In the genomic region with DNA sequence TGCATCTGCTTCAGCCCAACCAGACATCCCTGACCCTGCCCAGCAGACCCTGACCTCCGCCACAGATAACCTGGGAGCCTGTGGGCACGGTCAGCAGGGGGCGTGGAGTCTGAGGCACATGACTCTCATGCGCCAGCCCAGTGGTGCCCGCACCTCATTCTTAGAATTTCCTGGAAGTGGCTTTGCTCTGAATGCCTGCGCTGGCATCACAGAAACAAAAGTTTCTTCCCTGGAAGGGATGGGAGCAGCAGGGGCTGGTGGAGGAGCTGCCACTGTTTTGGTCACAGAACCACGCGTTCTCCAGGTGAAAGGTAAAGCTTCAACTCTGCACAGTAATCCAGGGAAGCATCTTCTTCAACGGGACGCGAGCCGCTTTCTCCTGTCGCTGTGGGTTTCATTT, we compare ENCODE assay signal across 16 cellular contexts.
DNase-seq lines count a peak whose midpoint lies in the region; ATAC-seq and TF ChIP-seq lines count a peak whose summit lies in the region.
"Had no signal": no experiment of that assay in that cellular context is flagged by ENCODE, and none has a peak within 500 bp of the region (broad histone marks: within the 10 kb centered on the region; RNA-seq: fewer than 3 reads in every experiment).

No MANE protein-coding gene starts in this region.

- POLR2A ChIA-PET in T-cell (lab: Charles Lee) = no interaction called here
- POLR2A ChIA-PET in activated naive CD8-positive, alpha-beta T cell treated with anti-CD3 and anti-CD28 coated beads, Interleukin-2, amount 10 ng/mL, durations not matched to agents 7 days and 5 days (lab: Charles Lee) = interaction anchor here (1.0 to 1.6 kb wide), 3 partner anchors 12 to 114 kb away, joined by 3 to 4 read pairs (median 3); no protein-coding TSS in a partner anchor

- H3K4me3 ChIP-seq in thyroid gland (replicated peaks in 1 of 3) = no peak overlapping the region
- H3K4me3 ChIP-seq: vagina had no signal

- no peak for TF ChIP-seq CTCF in thyroid gland (IDR thresholded peaks at IDR 0.05)

- H3K36me3 Mint-ChIP-seq in activated naive CD4-positive, alpha-beta T cell treated with anti-CD3 and anti-CD28 coated beads for 36 hours (ENCODE audit: low read depth) = no peaks in the 10 kb centered on the region
- no peaks in the 10 kb centered on the region for H3K36me3 Mint-ChIP-seq in T-cell
- peaks cover 6% of the 10 kb centered on the region for H3K36me3 Mint-ChIP-seq in activated naive CD8-positive, alpha-beta T cell treated with anti-CD3 and anti-CD28 coated beads, Interleukin-2, amount 10 ng/mL, durations not matched to agents 7 days and 5 days
- no peaks in the 10 kb centered on the region for H3K36me3 Mint-ChIP-seq in stimulated activated memory B cell treated with anti-CD40 and anti-IgM and Interleukin-4, amounts not matched to agents 10 μg/mL and 1 μg/mL and 100 μg/mL, for 72 hours

- no peaks in the 10 kb centered on the region for H3K4me1 ChIP-seq in thyroid gland

- no peak for TF ChIP-seq POLR2A in thyroid gland (IDR thresholded peaks at IDR 0.05)

- no peaks in the 10 kb centered on the region for H3K36me3 ChIP-seq in thyroid gland
- H3K36me3 ChIP-seq: vagina had no signal

- H3K9me3 ChIP-seq in thyroid gland = no peaks in the 10 kb centered on the region
- H3K9me3 ChIP-seq: vagina had no signal

- H3K4me3 Mint-ChIP-seq in activated naive CD4-positive, alpha-beta T cell treated with anti-CD3 and anti-CD28 coated beads for 36 hours = no peak overlapping the region
- H3K4me3 Mint-ChIP-seq in T-cell = peak overlapping the region in 1 of 3 donors; percentile 74
- no peak overlapping the region for H3K4me3 Mint-ChIP-seq in activated naive CD8-positive, alpha-beta T cell treated with anti-CD3 and anti-CD28 coated beads, Interleukin-2, amount 10 ng/mL, durations not matched to agents 7 days and 5 days
- H3K4me3 Mint-ChIP-seq in stimulated activated memory B cell treated with anti-CD40 and anti-IgM and Interleukin-4, amounts not matched to agents 10 μg/mL and 1 μg/mL and 100 μg/mL, for 72 hours = no peak overlapping the region

- peak overlapping the region; percentile 95 for H3K27ac Mint-ChIP-seq in activated naive CD4-positive, alpha-beta T cell treated with anti-CD3 and anti-CD28 coated beads for 36 hours
- peak overlapping the region; percentile 96 to 98 for H3K27ac Mint-ChIP-seq in T-cell
- H3K27ac Mint-ChIP-seq in activated naive CD8-positive, alpha-beta T cell treated with anti-CD3 and anti-CD28 coated beads, Interleukin-2, amount 10 ng/mL, durations not matched to agents 7 days and 5 days = peak overlapping the region; percentile 97
- H3K27ac Mint-ChIP-seq in stimulated activated memory B cell treated with anti-CD40 and anti-IgM and Interleukin-4, amounts not matched to agents 10 μg/mL and 1 μg/mL and 100 μg/mL, for 72 hours = peak overlapping the region; percentile 84

- H3K4me1 Mint-ChIP-seq in activated naive CD4-positive, alpha-beta T cell treated with anti-CD3 and anti-CD28 coated beads for 36 hours (ENCODE audit: low read depth) = peaks cover 70% of the 10 kb centered on the region
- H3K4me1 Mint-ChIP-seq in T-cell = peaks cover 27 to 61% (median 49%) of the 10 kb centered on the region in 3 donors
- peaks cover 44% of the 10 kb centered on the region for H3K4me1 Mint-ChIP-seq in activated naive CD8-positive, alpha-beta T cell treated with anti-CD3 and anti-CD28 coated beads, Interleukin-2, amount 10 ng/mL, durations not matched to agents 7 days and 5 days
- H3K4me1 Mint-ChIP-seq in stimulated activated memory B cell treated with anti-CD40 and anti-IgM and Interleukin-4, amounts not matched to agents 10 μg/mL and 1 μg/mL and 100 μg/mL, for 72 hours = peaks cover 74% of the 10 kb centered on the region

- intact Hi-C loops in activated naive CD4-positive, alpha-beta T cell treated with anti-CD3 and anti-CD28 coated beads for 36 hours (cut with micrococcal nuclease) = loop anchor here (2.0 to 10.0 kb wide), 5 partner anchors 114 to 486 kb away; no protein-coding TSS in a partner anchor
- intact Hi-C loops in thyroid gland (cut with DNase I) = no loop called here

- CTCF ChIA-PET in activated naive CD4-positive, alpha-beta T cell treated with anti-CD3 and anti-CD28 coated beads for 36 hours (lab: Charles Lee) = interaction anchor here (0.8 to 9.0 kb wide), 4 partner anchors 8 to 61 kb away, joined by 3 to 72 read pairs (median 18); no protein-coding TSS in a partner anchor
- CTCF ChIA-PET in T-cell (lab: Charles Lee) = no interaction called here

- no peaks in the 10 kb centered on the region for H3K9me3 Mint-ChIP-seq in activated naive CD4-positive, alpha-beta T cell treated with anti-CD3 and anti-CD28 coated beads for 36 hours
- H3K9me3 Mint-ChIP-seq in T-cell = no peaks in the 10 kb centered on the region
- peaks cover 1% of the 10 kb centered on the region for H3K9me3 Mint-ChIP-seq in activated naive CD8-positive, alpha-beta T cell treated with anti-CD3 and anti-CD28 coated beads, Interleukin-2, amount 10 ng/mL, durations not matched to agents 7 days and 5 days
- no peaks in the 10 kb centered on the region for H3K9me3 Mint-ChIP-seq in stimulated activated memory B cell treated with anti-CD40 and anti-IgM and Interleukin-4, amounts not matched to agents 10 μg/mL and 1 μg/mL and 100 μg/mL, for 72 hours

- no peaks in the 10 kb centered on the region for H3K27me3 ChIP-seq in thyroid gland
- H3K27me3 ChIP-seq: vagina had no signal

- DNase-seq in activated naive CD4-positive, alpha-beta T cell treated with anti-CD3 and anti-CD28 coated beads for 36 hours = no peak
- no peak for DNase-seq in activated naive CD4-positive, alpha-beta T cell treated with anti-CD3 and anti-CD28 coated beads, Interleukin-2, amount 50 U/mL, for 16 hours
- no peak for DNase-seq in T-cell
- no peak for DNase-seq in activated naive CD8-positive, alpha-beta T cell treated with anti-CD3 and anti-CD28 coated beads, Interleukin-2, amount 10 ng/mL, durations not matched to agents 7 days and 5 days
- DNase-seq in thyroid gland = no peak
- DNase-seq: ACHN, NCI-H1417 treated with DMSO at 0.1 percent for 48 hours, NCI-H526 treated with DMSO at 0.1 percent for 48 hours, retina, SHP77, substantia nigra had no signal

- H3K27me3 Mint-ChIP-seq in activated naive CD4-positive, alpha-beta T cell treated with anti-CD3 and anti-CD28 coated beads for 36 hours (ENCODE audit: low read depth) = no peaks in the 10 kb centered on the region
- peaks cover 0 to 4% of the 10 kb centered on the region in 2 donors for H3K27me3 Mint-ChIP-seq in T-cell
- H3K27me3 Mint-ChIP-seq in activated naive CD8-positive, alpha-beta T cell treated with anti-CD3 and anti-CD28 coated beads, Interleukin-2, amount 10 ng/mL, durations not matched to agents 7 days and 5 days = no peaks in the 10 kb centered on the region
- no peaks in the 10 kb centered on the region for H3K27me3 Mint-ChIP-seq in stimulated activated memory B cell treated with anti-CD40 and anti-IgM and Interleukin-4, amounts not matched to agents 10 μg/mL and 1 μg/mL and 100 μg/mL, for 72 hours

- no peak overlapping the region for H3K27ac ChIP-seq in thyroid gland
- H3K27ac ChIP-seq: C4-2B, vagina had no signal

- no peak for ATAC-seq in T-cell (replicated peaks in 1 of 4)
- no peak for ATAC-seq in activated naive CD8-positive, alpha-beta T cell treated with anti-CD3 and anti-CD28 coated beads, Interleukin-2, amount 10 ng/mL, durations not matched to agents 7 days and 5 days (ENCODE audit: low read depth)
- no peak for ATAC-seq in stimulated activated memory B cell treated with anti-CD40 and anti-IgM and Interleukin-4, amounts not matched to agents 10 μg/mL and 1 μg/mL and 100 μg/mL, for 72 hours
- ATAC-seq in HG03196 (IDR thresholded peaks at IDR 0.05; ENCODE audit: unreplicated experiment) = no peak
- no peak for ATAC-seq in GM21381 (IDR thresholded peaks at IDR 0.05; ENCODE audit: unreplicated experiment)

- WGBS in thyroid gland, 2 donors = 95 to 98% methylated on average over 11 to 13 of the region's 13 CpGs
